ENCODE assay signal across 19 cellular contexts in the genomic region with DNA sequence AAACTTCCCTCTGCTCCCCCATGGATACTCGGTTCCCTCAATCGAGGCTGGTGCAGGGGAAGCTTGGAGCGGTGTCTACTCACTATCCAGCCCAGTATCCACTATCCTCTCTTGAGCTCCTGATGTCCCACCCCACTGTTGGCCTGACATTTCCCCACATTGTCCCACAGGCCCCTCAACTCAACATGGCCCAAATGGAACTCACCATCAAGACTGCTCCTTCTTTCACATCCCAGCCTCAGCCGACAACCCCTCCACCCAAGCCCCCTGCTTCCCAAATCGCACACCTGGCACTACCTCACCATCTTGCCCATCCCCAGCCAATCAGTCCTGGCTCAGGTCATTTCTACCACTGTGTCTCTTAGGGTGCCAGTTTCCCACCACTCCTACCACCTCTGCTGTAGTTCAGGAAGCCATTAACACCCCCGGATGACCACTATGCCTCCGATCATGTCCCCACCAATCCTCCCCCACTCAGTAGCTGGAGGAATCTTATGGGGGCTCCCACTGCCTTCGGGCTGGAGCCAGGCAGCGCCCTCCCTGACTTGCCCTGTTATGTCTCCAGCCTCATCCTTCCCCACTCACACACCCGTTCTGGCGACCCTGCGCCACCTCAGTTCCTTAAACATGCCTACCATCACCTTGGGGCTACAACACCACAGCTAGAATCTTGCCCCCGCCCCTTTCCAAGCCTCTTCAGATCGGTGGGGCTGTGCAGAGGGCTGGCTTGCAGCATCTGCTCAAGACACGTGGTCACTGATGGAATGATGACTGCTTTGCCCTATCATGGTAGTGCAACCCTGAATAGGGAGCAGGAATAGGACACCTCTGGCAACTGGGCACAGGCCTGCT.
"Had no signal": no experiment of that assay in that cellular context is flagged by ENCODE, and none has a peak within 500 bp of the region (broad histone marks: within the 10 kb centered on the region; RNA-seq: fewer than 3 reads in every experiment).

No MANE protein-coding gene starts in this region.

- H3K4me3 ChIP-seq: esophagus squamous epithelium, gastroesophageal sphincter, lung, neural progenitor cell, ovary, prostate gland, right lobe of liver, uterus had no signal

- DNase-seq: cerebellar nuclear complex; dermis blood vessel endothelial cell; esophagus squamous epithelium; foreskin fibroblast; left colon; left ventricle myocardium superior; mesendoderm; naive thymus-derived CD4-positive, alpha-beta T cell; nucleus accumbens; ovary; right lobe of liver; stimulated activated CD4-positive, alpha-beta T cell treated with anti-CD3 and anti-CD28 coated beads, Interleukin-2, amount 100 ng/mL, for 48 hours; stimulated activated naive CD4-positive, alpha-beta T cell treated with Interleukin-2 at 50 U/mL for 16 hours; trophoblast cell; uterus had no signal

- ATAC-seq: gastroesophageal sphincter; left colon; left ventricle myocardium superior; naive thymus-derived CD4-positive, alpha-beta T cell; right lobe of liver had no signal

- H3K27me3 ChIP-seq: esophagus squamous epithelium, gastroesophageal sphincter, neural progenitor cell, ovary, right lobe of liver, uterus had no signal

- H3K36me3 Mint-ChIP-seq: naive thymus-derived CD4-positive, alpha-beta T cell; neural progenitor cell had no signal

- H3K36me3 ChIP-seq: esophagus squamous epithelium, gastroesophageal sphincter, neural progenitor cell, ovary, prostate gland, right lobe of liver, uterus had no signal

- H3K27me3 Mint-ChIP-seq: naive thymus-derived CD4-positive, alpha-beta T cell had no signal

- H3K4me1 ChIP-seq: esophagus squamous epithelium, gastroesophageal sphincter, neural progenitor cell, prostate gland, right lobe of liver, uterus had no signal

- H3K9me3 Mint-ChIP-seq: naive thymus-derived CD4-positive, alpha-beta T cell; neural progenitor cell had no signal

- H3K4me3 Mint-ChIP-seq: naive thymus-derived CD4-positive, alpha-beta T cell; neural progenitor cell had no signal

- H3K9me3 ChIP-seq: esophagus squamous epithelium, gastroesophageal sphincter, ovary, prostate gland, right lobe of liver, uterus had no signal

- H3K27ac Mint-ChIP-seq: naive thymus-derived CD4-positive, alpha-beta T cell had no signal

- H3K27ac ChIP-seq: esophagus squamous epithelium, gastroesophageal sphincter, neural progenitor cell, ovary, prostate gland, right lobe of liver, uterus had no signal
